In genomic region chr15:40161693-40162401, GRCh38 we compare ENCODE assay signal across 12 cellular contexts. TPM values are rescaled to one million over a fixed set of nuclear protein-coding genes. Genes with fewer than 3 reads are reported as not detected.
A peak's percentile ranks its signal among the peaks of the same experiment; 100 is the strongest.
DNase-seq lines count a peak whose midpoint lies in the region; ATAC-seq and TF ChIP-seq lines count a peak whose summit lies in the region.
"Had no signal": no experiment of that assay in that cellular context is flagged by ENCODE, and none has a peak within 500 bp of the region (broad histone marks: within the 10 kb centered on the region; RNA-seq: fewer than 3 reads in every experiment).

No MANE protein-coding gene starts in this region.

- DNase-seq in cardiac muscle cell (ENCODE audit: low read depth in 1 of 2, low spot score in 1 of 2) (no peak), heart right ventricle (no peak), SJSA1 (ENCODE audit: low read depth in 1 of 2, low spot score in 2 of 2) (peak in 1 of 2 experiments; percentile 36), iPS DF 6.9 (ENCODE audit: low read depth, low spot score) (no peak), upper lobe of right lung (no peak), G401 (ENCODE audit: low spot score) (no peak), HK-2 (ENCODE audit: unreplicated experiment) (no peak)
- DNase-seq: activated effector memory CD4-positive, alpha-beta T cell treated with anti-CD3 and anti-CD28 coated beads, Interleukin-2, amount 50 U/mL, for 16 hours; CD4-positive, alpha-beta T cell; NCI-H1436 treated with DMSO at 0.1 percent for 48 hours had no signal

- intact Hi-C loops in heart right ventricle (cut with DNase I) (loop anchor here in 5 of 10 donors (5.0 kb wide), 3 partner anchors 55 to 120 kb away; partner anchors contain the start of gene BMF (in 3 of the 5)), upper lobe of right lung (cut with DNase I) (no loop called here)

- no peaks in the 10 kb centered on the region for H3K27me3 ChIP-seq in cardiac muscle cell
- H3K27me3 ChIP-seq in heart right ventricle = no peaks in the 10 kb centered on the region
- H3K27me3 ChIP-seq in SJSA1 (replicated peaks) = no peaks in the 10 kb centered on the region
- no peaks in the 10 kb centered on the region for H3K27me3 ChIP-seq in iPS DF 6.9 (ENCODE audit: control insufficient read depth, insufficient read depth, low read length)
- H3K27me3 ChIP-seq in upper lobe of right lung = no peaks in the 10 kb centered on the region
- H3K27me3 ChIP-seq: foreskin keratinocyte had no signal

- H3K36me3 ChIP-seq in cardiac muscle cell = peaks cover 3% of the 10 kb centered on the region
- H3K36me3 ChIP-seq in heart right ventricle = peaks cover 0 to 17% (median 0%) of the 10 kb centered on the region in 9 donors
- H3K36me3 ChIP-seq in SJSA1 = peaks cover 52% of the 10 kb centered on the region
- peaks cover 6% of the 10 kb centered on the region; the same call in 1 of the 2 replicates for H3K36me3 ChIP-seq in iPS DF 6.9 (ENCODE audit: control insufficient read depth, insufficient read depth, low read length)
- no peaks in the 10 kb centered on the region for H3K36me3 ChIP-seq in upper lobe of right lung

- 5 to 9% methylated on average over 2 of the region's 2 CpGs for WGBS in heart right ventricle, 2 donors
- no CpG with 5 or more reads among the region's 2 CpGs for WGBS in iPS DF 6.9 (ENCODE audit: insufficient coverage, insufficient read length)

- in situ Hi-C loops in G401 (cut with HindIII; ENCODE audit: low sequenced_read_pairs) = no loop called here

- no peak for ATAC-seq in heart right ventricle
- ATAC-seq in upper lobe of right lung = no peak
- ATAC-seq in GM21423 (IDR thresholded peaks at IDR 0.05; ENCODE audit: unreplicated experiment) = no peak

- TF ChIP-seq CTCF in cardiac muscle cell (IDR thresholded peaks at IDR 0.05; ENCODE audit: low read depth, low read length) (no peak), heart right ventricle (IDR thresholded peaks at IDR 0.05) (no peak), upper lobe of right lung (IDR thresholded peaks at IDR 0.05) (no peak)

- H3K4me1 ChIP-seq in cardiac muscle cell (ENCODE audit: low read depth) = no peaks in the 10 kb centered on the region
- peaks cover 0 to 30% (median 10%) of the 10 kb centered on the region in 9 donors for H3K4me1 ChIP-seq in heart right ventricle
- H3K4me1 ChIP-seq in SJSA1 (replicated peaks) = peaks cover 19% of the 10 kb centered on the region
- no peaks in the 10 kb centered on the region; the same call in 1 of the 2 replicates for H3K4me1 ChIP-seq in iPS DF 6.9 (ENCODE audit: control insufficient read depth, insufficient read depth, low read length)
- H3K4me1 ChIP-seq in upper lobe of right lung = peaks cover 9% of the 10 kb centered on the region

- H3K9me3 ChIP-seq in cardiac muscle cell (ENCODE audit: low read depth) (no peaks in the 10 kb centered on the region), heart right ventricle (no peaks in the 10 kb centered on the region), SJSA1 (replicated peaks) (no peaks in the 10 kb centered on the region), iPS DF 6.9 (ENCODE audit: control insufficient read depth, insufficient read depth, low read length) (no peaks in the 10 kb centered on the region), upper lobe of right lung (no peaks in the 10 kb centered on the region)

- H3K27ac ChIP-seq in cardiac muscle cell (no peak overlapping the region), heart right ventricle (no peak overlapping the region), SJSA1 (peak overlapping the region; percentile 83), iPS DF 6.9 (ENCODE audit: low read length) (no peak overlapping the region), upper lobe of right lung (no peak overlapping the region)
- H3K27ac ChIP-seq: foreskin keratinocyte had no signal

- H3K4me3 ChIP-seq in cardiac muscle cell (peak overlapping the region; percentile 71), heart right ventricle (peak overlapping the region in 5 of 10 donors; percentile 57 to 66 (median 64)), SJSA1 (peak overlapping the region; percentile 67), iPS DF 6.9 (ENCODE audit: low read length) (peak overlapping the region; percentile 90; the same call in 1 of the 2 replicates), upper lobe of right lung (peak overlapping the region; percentile 58)

RNA-seq across cellular contexts. Expression of gene BUB1B, which starts 1.0 kb away (rescaled TPM):
- 20.6 and 157 TPM in 2 replicates for total RNA-seq in cardiac muscle cell
- polyA plus RNA-seq in cardiac muscle cell = 10.1 and 41.0 TPM in 2 replicates
- 1 to 10 TPM in 6 of 10 donors, under 1 TPM in 4; 0.42 to 5.1 (median 1.3) TPM for total RNA-seq in heart right ventricle
- polyA plus RNA-seq in heart right ventricle = under 1 TPM; 0.17 to 0.80 TPM
- total RNA-seq in SJSA1 (2014; rRNA removed; shearing (Covaris generic)) = 74.1 and 91.0 TPM in 2 replicates
- total RNA-seq in upper lobe of right lung = 1.8 TPM
- total RNA-seq in G401 (2014; rRNA removed; shearing (Covaris generic)) = 64.4 and 86.8 TPM in 2 replicates

RNA-seq across cellular contexts. Expression of gene BMF, which starts 53.2 kb away (rescaled TPM):
- total RNA-seq in cardiac muscle cell = 29.8 and 56.1 TPM in 2 replicates
- 8.1 and 26.0 TPM in 2 replicates for polyA plus RNA-seq in cardiac muscle cell
- total RNA-seq in heart right ventricle = 10 to 100 TPM in 1 of 10 donors, 1 to 10 TPM in 8, under 1 TPM in 1; 0.92 to 10.2 (median 3.0) TPM
- polyA plus RNA-seq in heart right ventricle = 1 to 10 TPM; 2.1 to 4.6 TPM
- 3.2 and 6.2 TPM in 2 replicates for total RNA-seq in SJSA1 (2014; rRNA removed; shearing (Covaris generic))
- 15.4 TPM for total RNA-seq in upper lobe of right lung
- 8.1 and 14.3 TPM in 2 replicates for total RNA-seq in G401 (2014; rRNA removed; shearing (Covaris generic))
